In the genomic region with DNA sequence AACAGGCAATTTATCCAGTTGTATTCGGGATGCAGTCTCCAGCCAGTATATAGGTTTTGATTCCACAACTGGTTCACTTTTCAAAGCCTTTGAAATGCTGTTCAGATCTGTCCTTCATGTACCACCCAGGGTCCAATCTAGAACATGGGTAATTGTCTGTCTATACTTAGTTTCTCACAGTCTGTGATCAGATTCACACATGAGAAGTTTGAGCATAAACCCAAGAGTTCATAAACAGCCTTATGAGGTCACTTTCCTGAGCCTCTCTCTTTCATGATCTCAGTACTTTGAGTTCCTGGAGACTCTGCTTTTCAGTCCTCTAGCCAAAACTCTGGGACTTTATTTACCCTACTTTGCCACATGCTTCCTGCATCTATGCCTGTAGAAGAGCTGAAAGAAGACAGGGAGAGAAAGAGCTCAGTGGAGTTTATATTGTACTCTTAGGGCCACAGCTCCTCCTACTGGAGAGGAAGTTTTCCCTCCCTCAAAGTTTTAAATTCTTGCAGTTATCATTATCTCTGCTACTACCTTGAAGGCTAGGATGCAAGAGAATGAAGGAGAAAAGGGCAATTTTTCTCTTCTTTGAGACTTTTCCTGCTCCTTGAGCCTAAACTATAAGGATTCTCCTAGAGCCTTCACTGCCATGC, we compare ENCODE assay signal across 8 cellular contexts.
DNase-seq lines count a peak whose midpoint lies in the region; ATAC-seq and TF ChIP-seq lines count a peak whose summit lies in the region.

No MANE protein-coding gene starts in this region.

- no peak overlapping the region for H3K4me2 ChIP-seq in H9 (ENCODE audit: insufficient read depth, insufficient read length, low read length)

- H3K9ac ChIP-seq in H9 (ENCODE audit: extremely low read depth, insufficient read length, low read length): no peak overlapping the region

- H4K91ac ChIP-seq in H9 (ENCODE audit: insufficient read length, low read depth, low read length): no peak overlapping the region

- H2BK15ac ChIP-seq in H9 (ENCODE audit: low read depth, low read length): no peak overlapping the region

- H4K20me1 ChIP-seq in H9 (ENCODE audit: control insufficient read depth, insufficient read depth, insufficient read length): no peaks in the 10 kb centered on the region

- H3K4me1 Mint-ChIP-seq in H9: peaks cover 2 to 6% of the 10 kb centered on the region in 2 experiments; a peak in 2 of 4 replicates

- no peak overlapping the region for H2AFZ ChIP-seq in H9 (ENCODE audit: low read length)

- H3K9me3 Mint-ChIP-seq in H9: no peaks in the 10 kb centered on the region

- ATAC-seq in GM18505 (IDR thresholded peaks at IDR 0.05; ENCODE audit: unreplicated experiment): no peak

- DNase-seq in EH (ENCODE audit: low read depth) (peak; percentile 73), H9 (peak; percentile 29), SK-N-DZ (ENCODE audit: low spot score) (peak; percentile 10), fibroblast of the aortic adventitia (ENCODE audit: low read depth) (peak; percentile 63), pulmonary artery endothelial cell (ENCODE audit: low read depth, low spot score) (peak; percentile 11), mesenteric fat pad (ENCODE audit: low spot score) (no peak), NCI-H1436 (lab: John Stamatoyannopoulos, UW) (no peak)

- H3K4me1 ChIP-seq in H9 (ENCODE audit: insufficient read depth, low read length): no peaks in the 10 kb centered on the region

- no peak overlapping the region for H2BK12ac ChIP-seq in H9 (ENCODE audit: insufficient read length, low read depth, low read length)

- H2AK5ac ChIP-seq in H9 (ENCODE audit: insufficient read length, low read length): no peak overlapping the region

- no peak overlapping the region for H3K4me3 Mint-ChIP-seq in H9

- no peak overlapping the region for H4K8ac ChIP-seq in H9 (replicated peaks; ENCODE audit: insufficient read length, low read depth, low read length)

- no peaks in the 10 kb centered on the region for H3K36me3 Mint-ChIP-seq in H9 (ENCODE audit: insufficient read depth in 1 of 3, low read depth in 3 of 3)

- no peak overlapping the region for H3K4ac ChIP-seq in H9 (ENCODE audit: low read depth, low read length)

- H2BK5ac ChIP-seq in H9 (ENCODE audit: insufficient read length, low read length): no peak overlapping the region

- H3K27me3 ChIP-seq in H9 (ENCODE audit: insufficient read depth, low read length): no peaks in the 10 kb centered on the region

- no peaks in the 10 kb centered on the region for H3K79me1 ChIP-seq in H9 (ENCODE audit: insufficient read depth, low read depth, low read length, poor library complexity, severe bottlenecking)

- no peaks in the 10 kb centered on the region for H3K79me2 ChIP-seq in H9 (ENCODE audit: insufficient read depth, low read length)

- no peak overlapping the region for H3K27ac ChIP-seq in H9 (ENCODE audit: insufficient read length, low read depth, low read length)

- H2BK20ac ChIP-seq in H9 (ENCODE audit: low read depth, low read length, poor library complexity, severe bottlenecking): no peak overlapping the region

- no peak overlapping the region for H4K5ac ChIP-seq in H9 (ENCODE audit: insufficient read length, low read depth, low read length)

- H3K56ac ChIP-seq in H9 (ENCODE audit: insufficient read length, low read depth, low read length): no peak overlapping the region

- TF ChIP-seq POLR2A in GM18505 (IDR thresholded peaks at IDR 0.05; ENCODE audit: borderline replicate concordance, extremely low read depth, insufficient read depth, insufficient read length): no peak

- H3K27ac Mint-ChIP-seq in H9: no peak overlapping the region

- no CpG with 5 or more reads among the region's 1 CpG for WGBS in H9 (ENCODE audit: extremely low coverage, insufficient read length, low lambda C conversion rate)

- no peaks in the 10 kb centered on the region for H3K23me2 ChIP-seq in H9 (ENCODE audit: insufficient read length, low read depth, low read length, poor library complexity, severe bottlenecking)

- TF ChIP-seq CTCF in H9 (conservative IDR thresholded peaks at IDR 0.05) (peak; percentile 83), fibroblast of the aortic adventitia (IDR thresholded peaks at IDR 0.05; ENCODE audit: insufficient read depth, low read length) (peak; percentile 46)

- no peak overlapping the region for H3K23ac ChIP-seq in H9 (ENCODE audit: insufficient read length, low read depth, low read length)

- H3K4me3 ChIP-seq in fibroblast of the aortic adventitia (ENCODE audit: low read depth, low read length): no peak overlapping the region

- no peaks in the 10 kb centered on the region for H3K27me3 Mint-ChIP-seq in H9 (ENCODE audit: low read depth)

- no peaks in the 10 kb centered on the region for H3K9me3 ChIP-seq in H9 (ENCODE audit: control insufficient read depth, low read depth, low read length)

- H2BK120ac ChIP-seq in H9 (ENCODE audit: low read depth, low read length, poor library complexity, severe bottlenecking): no peak overlapping the region

- H3K14ac ChIP-seq in H9 (ENCODE audit: insufficient read depth, low read length): no peak overlapping the region

- no peak overlapping the region for H3T11ph ChIP-seq in H9 (ENCODE audit: low read length)

- no peak overlapping the region for H3K18ac ChIP-seq in H9 (ENCODE audit: insufficient read length, low read depth, low read length)

Comparison
In these comparisons a context has a peak if more than half of its experiments do, and no peak if none do; other contexts are left out.
1. DNase-seq: peak in EH (single experiment), H9 (single experiment), SK-N-DZ (single experiment), fibroblast of the aortic adventitia (single experiment) and pulmonary artery endothelial cell (single experiment); none in mesenteric fat pad (single experiment) and NCI-H1436 (single experiment).